13 cellular contexts compared by ENCODE assay signal in genomic region chr18:74281011-74281638, GRCh38. TPM values are rescaled to one million over a fixed set of nuclear protein-coding genes. Genes with fewer than 3 reads are reported as not detected.
DNase-seq lines count a peak whose midpoint lies in the region; ATAC-seq and TF ChIP-seq lines count a peak whose summit lies in the region.
"Had no signal": no experiment of that assay in that cellular context is flagged by ENCODE, and none has a peak within 500 bp of the region (broad histone marks: within the 10 kb centered on the region; RNA-seq: fewer than 3 reads in every experiment).

No MANE protein-coding gene starts in this region.

- TF ChIP-seq CTCF in hepatocyte (IDR thresholded peaks at IDR 0.05; ENCODE audit: poor library complexity) (no peak), prostate gland (IDR thresholded peaks at IDR 0.05) (no peak)

- H3K9me2 ChIP-seq in hepatocyte (replicated peaks; ENCODE audit: insufficient read depth): no peaks in the 10 kb centered on the region

- no peaks in the 10 kb centered on the region for H3K27me3 Mint-ChIP-seq in stimulated activated naive CD8-positive, alpha-beta T cell treated with anti-CD3 and anti-CD28 coated beads, Interleukin-15, amount 100 ng/mL, for 72 hours

- H3K9me3 ChIP-seq in hepatocyte (ENCODE audit: low read depth): no peaks in the 10 kb centered on the region
- H3K9me3 ChIP-seq in prostate gland: no peaks in the 10 kb centered on the region

- H3K27me3 ChIP-seq in hepatocyte (no peaks in the 10 kb centered on the region), prostate gland (replicated peaks; ENCODE audit: insufficient read depth) (no peaks in the 10 kb centered on the region)

- H3K27ac Mint-ChIP-seq in stimulated activated naive CD8-positive, alpha-beta T cell treated with anti-CD3 and anti-CD28 coated beads, Interleukin-15, amount 100 ng/mL, for 72 hours: peak overlapping the region; percentile 19 to 48

- intact Hi-C loops in prostate gland (cut with DNase I): no loop called here

- no peaks in the 10 kb centered on the region for H3K36me3 ChIP-seq in hepatocyte (replicated peaks; ENCODE audit: insufficient read depth, low read depth)
- H3K36me3 ChIP-seq in prostate gland: no peaks in the 10 kb centered on the region

- WGBS in hepatocyte (ENCODE audit: low lambda C conversion rate, missing lambda C conversion rate): 68% methylated on average over 3 of the region's 3 CpGs
- 80% methylated on average over 3 of the region's 3 CpGs for WGBS in prostate gland

- no peak overlapping the region for H3K4me2 ChIP-seq in hepatocyte

- peaks cover 4% of the 10 kb centered on the region for H4K20me1 ChIP-seq in hepatocyte (ENCODE audit: insufficient read depth, poor library complexity, severe bottlenecking)

- peak; percentile 26 for ATAC-seq in stimulated activated naive CD8-positive, alpha-beta T cell treated with anti-CD3 and anti-CD28 coated beads, Interleukin-15, amount 100 ng/mL, for 72 hours
- ATAC-seq in GM21367 (IDR thresholded peaks at IDR 0.05; ENCODE audit: unreplicated experiment): no peak

- H3K4me3 Mint-ChIP-seq in stimulated activated naive CD8-positive, alpha-beta T cell treated with anti-CD3 and anti-CD28 coated beads, Interleukin-15, amount 100 ng/mL, for 72 hours: no peak overlapping the region

- no peak overlapping the region for H3K4me3 ChIP-seq in hepatocyte
- H3K4me3 ChIP-seq in prostate gland: no peak overlapping the region

- H3K9me3 Mint-ChIP-seq in stimulated activated naive CD8-positive, alpha-beta T cell treated with anti-CD3 and anti-CD28 coated beads, Interleukin-15, amount 100 ng/mL, for 72 hours: no peaks in the 10 kb centered on the region

- peaks cover 64% of the 10 kb centered on the region for H3K4me1 ChIP-seq in hepatocyte (ENCODE audit: insufficient read depth)
- H3K4me1 ChIP-seq in prostate gland (replicated peaks): peaks cover 14% of the 10 kb centered on the region

- DNase-seq in DMS 273 (lab: John Stamatoyannopoulos, UW; ENCODE audit: unreplicated experiment) (peak; percentile 48), DMS 273 treated with DMSO at 0.1 percent for 48 hours (lab: John Stamatoyannopoulos, UW) (no peak), NCI-H345 treated with DMSO at 0.1 percent for 48 hours (lab: John Stamatoyannopoulos, UW; ENCODE audit: unreplicated experiment) (peak; percentile 51), hepatocyte (ENCODE audit: low spot score) (no peak), NCI-H226 (no peak), prostate gland (ENCODE audit: low spot score) (no peak)
- DNase-seq in stimulated activated naive CD8-positive, alpha-beta T cell treated with anti-CD3 and anti-CD28 coated beads, Interleukin-15, amount 100 ng/mL, for 72 hours: no peak
- DNase-seq: amniotic stem cell; effector CD8-positive, alpha-beta T cell had no signal

- H3K27ac ChIP-seq in hepatocyte (peak overlapping the region; percentile 88), prostate gland (no peak overlapping the region)

- H2AFZ ChIP-seq in hepatocyte: no peak overlapping the region

- peaks cover 33% of the 10 kb centered on the region for H3K4me1 Mint-ChIP-seq in stimulated activated naive CD8-positive, alpha-beta T cell treated with anti-CD3 and anti-CD28 coated beads, Interleukin-15, amount 100 ng/mL, for 72 hours

- TF ChIP-seq POLR2A in prostate gland (IDR thresholded peaks at IDR 0.05): no peak

- peaks cover 93% of the 10 kb centered on the region for H3K79me2 ChIP-seq in hepatocyte

RNA-seq across cellular contexts. Expression of gene CYB5A, which starts 10.6 kb away (rescaled TPM):
- 259 and 273 TPM in 2 replicates for total RNA-seq in hepatocyte
- polyA plus RNA-seq in hepatocyte: 358 and 457 TPM in 2 replicates
- 100 to 1,000 TPM in 1 of 2 donors, 10 to 100 TPM in 1; 76.6 to 144 TPM for total RNA-seq in prostate gland

RNA-seq across cellular contexts. Expression of gene C18orf63, which starts 34.5 kb away (rescaled TPM):
- not detected in 2 replicates for total RNA-seq in hepatocyte
- polyA plus RNA-seq in hepatocyte: not detected in 2 replicates
- 1 to 10 TPM in 1 of 2 donors, not detected in 1; 4.7 TPM for total RNA-seq in prostate gland
- total RNA-seq: activated CD8-positive, alpha-beta memory T cell treated with anti-CD3 and anti-CD28 coated beads for 36 hours; skeletal muscle tissue; T-helper 1 cell treated with Interleukin-12 subunit alpha and Interleukin-12 subunit beta and Interleukin-4 antibody, amounts not matched to agents 30 ng/mL and 1 ng/mL, for 36 hours had no signal

Comparison
In these comparisons a context has a peak if more than half of its experiments do, and no peak if none do; other contexts are left out.
1. DNase-seq: peak in DMS 273 (single experiment) and NCI-H345 treated with DMSO at 0.1 percent for 48 hours (single experiment); none in DMS 273 treated with DMSO at 0.1 percent for 48 hours (single experiment), hepatocyte (single experiment), stimulated activated naive CD8-positive, alpha-beta T cell treated with anti-CD3 and anti-CD28 coated beads, Interleukin-15, amount 100 ng/mL, for 72 hours (0 of 2), NCI-H226 (single experiment) and prostate gland (single experiment).